Comparison of ENCODE assay signal across 8 cellular contexts in the genomic region with DNA sequence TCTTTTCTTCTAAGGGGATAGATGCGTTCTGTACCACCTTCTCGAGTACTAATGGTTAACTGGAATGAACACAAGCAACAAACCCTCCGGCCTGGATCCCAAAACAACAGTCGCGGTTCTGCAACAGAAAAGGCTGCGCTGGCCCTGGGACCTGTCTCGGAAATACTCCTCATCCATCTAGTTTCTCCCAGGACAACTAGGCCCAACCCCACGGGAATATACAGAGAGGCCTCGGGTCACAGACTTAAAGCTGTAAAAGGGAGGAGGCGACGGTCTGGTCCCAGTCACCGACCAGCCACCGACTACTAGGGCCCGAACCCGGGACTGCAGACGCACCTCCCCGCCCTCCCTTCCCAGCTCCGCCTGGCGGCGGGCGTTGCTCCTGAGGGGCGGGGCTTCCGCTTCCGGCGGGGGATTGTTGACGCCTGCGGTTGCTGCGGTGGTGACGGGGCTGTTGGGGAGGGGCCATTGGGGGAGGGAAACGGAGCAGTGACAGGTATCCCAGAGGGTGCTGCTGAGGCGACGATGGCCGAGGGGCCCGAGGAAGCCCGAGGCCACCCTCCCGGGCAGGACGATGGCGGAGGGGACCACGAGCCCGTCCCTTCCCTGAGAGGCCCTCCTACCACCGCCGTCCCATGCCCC. TPM values are rescaled to one million over a fixed set of nuclear protein-coding genes. Genes with fewer than 3 reads are reported as not detected.
A peak's percentile ranks its signal among the peaks of the same experiment; 100 is the strongest.
DNase-seq lines count a peak whose midpoint lies in the region; ATAC-seq and TF ChIP-seq lines count a peak whose summit lies in the region.

FAM8A1 (plus strand) TSS at position 418 of the 642 bp plus-strand sequence; CDS start at position 526, 108 bp downstream.

- no peaks in the 10 kb centered on the region for H3K9me3 ChIP-seq in Panc1 (ENCODE audit: control insufficient read depth, insufficient read depth, low read depth, low read length)

- H3K79me2 ChIP-seq in KMS-11 (ENCODE audit: insufficient read depth, low read depth): peaks cover 15% of the 10 kb centered on the region; the same call in 1 of the 2 replicates

- H3K27ac Mint-ChIP-seq in naive B cell: peak within 1 kb of the TSS; percentile 58 to 96 (median 90)
- peak within 1 kb of the TSS; percentile 68 for H3K27ac Mint-ChIP-seq in stimulated activated memory B cell treated with anti-CD40 and anti-IgM and Interleukin-4, amounts not matched to agents 10 μg/mL and 1 μg/mL and 100 μg/mL, for 72 hours

- ATAC-seq in GM21786 (IDR thresholded peaks at IDR 0.05; ENCODE audit: unreplicated experiment) (peak; percentile 88), Panc1 (peak; percentile 95), naive B cell (ENCODE audit: low read depth in 2 of 2) (peak; percentile 90 to 91)
- ATAC-seq in stimulated activated memory B cell treated with anti-CD40 and anti-IgM and Interleukin-4, amounts not matched to agents 10 μg/mL and 1 μg/mL and 100 μg/mL, for 72 hours: peak; percentile 95

- peak within 1 kb of the TSS; percentile 95 for H3K9ac ChIP-seq in KMS-11

- 0 out of 2 replicates have a peak, but pooled peaks have one; percentile 16 for TF ChIP-seq CTCF in KMS-11 (conservative IDR thresholded peaks at IDR 0.05; ENCODE audit: low read depth, low read length)
- 0 out of 2 replicates have a peak, but pooled peaks have one; percentile 4 for TF ChIP-seq CTCF in Panc1 (IDR thresholded peaks at IDR 0.05)

- H3K36me3 Mint-ChIP-seq in naive B cell: peaks cover 5 to 7% of the 10 kb centered on the region in 2 donors
- peaks cover 17% of the 10 kb centered on the region for H3K36me3 Mint-ChIP-seq in stimulated activated memory B cell treated with anti-CD40 and anti-IgM and Interleukin-4, amounts not matched to agents 10 μg/mL and 1 μg/mL and 100 μg/mL, for 72 hours

- peaks cover 16% of the 10 kb centered on the region for H3K4me1 ChIP-seq in KMS-11 (ENCODE audit: low read depth, poor library complexity, severe bottlenecking)
- peaks cover 4% of the 10 kb centered on the region; the same call in 1 of the 2 replicates for H3K4me1 ChIP-seq in Panc1 (ENCODE audit: control insufficient read depth, insufficient read depth, low read length)

- peak within 1 kb of the TSS; percentile 86 for H3K4me2 ChIP-seq in KMS-11

- peaks cover 12 to 26% (median 15%) of the 10 kb centered on the region in 3 donors for H3K4me1 Mint-ChIP-seq in naive B cell
- H3K4me1 Mint-ChIP-seq in stimulated activated memory B cell treated with anti-CD40 and anti-IgM and Interleukin-4, amounts not matched to agents 10 μg/mL and 1 μg/mL and 100 μg/mL, for 72 hours: peaks cover 9% of the 10 kb centered on the region

- H3K4me3 Mint-ChIP-seq in naive B cell: peak within 1 kb of the TSS; percentile 87 to 93 (median 88)
- peak within 1 kb of the TSS; percentile 84 for H3K4me3 Mint-ChIP-seq in stimulated activated memory B cell treated with anti-CD40 and anti-IgM and Interleukin-4, amounts not matched to agents 10 μg/mL and 1 μg/mL and 100 μg/mL, for 72 hours

- DNase-seq in EH (ENCODE audit: low read depth): peak; percentile 86
- peak; percentile 55 for DNase-seq in Panc1 (ENCODE audit: low read depth, low spot score)
- DNase-seq in activated T-helper 1 cell treated with anti-CD3 and anti-CD28 coated beads, Interleukin-2, amount 50 U/mL, for 16 hours (ENCODE audit: low read depth in 1 of 2, low spot score in 1 of 2): peak; percentile 91 to 96
- DNase-seq in fibroblast of gingiva (ENCODE audit: low read depth): peak; percentile 83
- DNase-seq in naive B cell: peak; percentile 86

- CTCF ChIA-PET in Panc1 (lab: Charles Lee): interaction anchor here (0.6 to 0.7 kb wide), 4 partner anchors 130 to 423 kb away, joined by 3 to 6 read pairs (median 4); no protein-coding TSS in a partner anchor

- H3K27me3 ChIP-seq in KMS-11 (ENCODE audit: insufficient read depth, low read depth) (no peaks in the 10 kb centered on the region), Panc1 (ENCODE audit: control insufficient read depth, insufficient read depth, low read length) (no peaks in the 10 kb centered on the region)

- H3K36me3 ChIP-seq in KMS-11 (ENCODE audit: insufficient read depth) (no peaks in the 10 kb centered on the region), Panc1 (ENCODE audit: control insufficient read depth, insufficient read depth, low read length) (no peaks in the 10 kb centered on the region)

- in situ Hi-C loops in Panc1 (cut with HindIII; ENCODE audit: low pct_unique_long_range_greater_than_20kb, low sequenced_read_pairs): no loop called here

- H3K27me3 Mint-ChIP-seq in naive B cell: no peaks in the 10 kb centered on the region
- H3K27me3 Mint-ChIP-seq in stimulated activated memory B cell treated with anti-CD40 and anti-IgM and Interleukin-4, amounts not matched to agents 10 μg/mL and 1 μg/mL and 100 μg/mL, for 72 hours: no peaks in the 10 kb centered on the region

- H2AFZ ChIP-seq in KMS-11 (ENCODE audit: low read depth): peak within 1 kb of the TSS; percentile 78

- no peaks in the 10 kb centered on the region for H4K20me1 ChIP-seq in KMS-11 (ENCODE audit: insufficient read depth)

- no peak within 1 kb of the TSS for H3K4me3 ChIP-seq in KMS-11 (IDR thresholded peaks at IDR 0.05; ENCODE audit: insufficient read depth, low read depth, low read length)
- peak within 1 kb of the TSS; percentile 61 to 75 for H3K4me3 ChIP-seq in Panc1 (ENCODE audit: low read depth in 2 of 2, low read length in 2 of 2)

- POLR2A ChIA-PET in Panc1 (lab: Charles Lee): interaction anchor here (0.6 to 0.7 kb wide), 5 partner anchors 12 to 395 kb away, joined by 4 to 16 read pairs (median 9); no protein-coding TSS in a partner anchor

- intact Hi-C loops in Panc1 (cut with micrococcal nuclease; ENCODE audit: unreplicated experiment): no loop called here

- no peaks in the 10 kb centered on the region for H3K9me3 Mint-ChIP-seq in naive B cell
- H3K9me3 Mint-ChIP-seq in stimulated activated memory B cell treated with anti-CD40 and anti-IgM and Interleukin-4, amounts not matched to agents 10 μg/mL and 1 μg/mL and 100 μg/mL, for 72 hours: no peaks in the 10 kb centered on the region

- H3K27ac ChIP-seq in KMS-11 (peak within 1 kb of the TSS; percentile 93), Panc1 (ENCODE audit: low read length) (peak within 1 kb of the TSS; percentile 91)

- BruUV-seq in Panc1 (replicated peaks; lab: Mats Ljungman, UMichigan): no TSS peak

RNA-seq across cellular contexts. Expression of gene FAM8A1, which starts in this region (rescaled TPM):
- total RNA-seq in Panc1 (2021; ENCODE audit: unreplicated experiment): 9.3 TPM
- 5.8 TPM for polyA plus RNA-seq in Panc1 (2012; ENCODE audit: insufficient read length)
- polyA plus RNA-seq in naive B cell (ENCODE audit: low read depth in 6 of 6): 1 to 10 TPM in 5 of 6 donors, not detected in 1; 1.5 to 3.4 (median 2.0) TPM
